19 cellular contexts compared by ENCODE assay signal in genomic region chr17:55144518-55144917, GRCh38.
"Had no signal": no experiment of that assay in that cellular context is flagged by ENCODE, and none has a peak within 500 bp of the region (broad histone marks: within the 10 kb centered on the region; RNA-seq: fewer than 3 reads in every experiment).

No MANE protein-coding gene starts in this region.

- H3K4me3 ChIP-seq: lower lobe of right lung, neural progenitor cell, pancreas, thoracic aorta, uterus had no signal

- H3K36me3 Mint-ChIP-seq: activated CD8-positive, alpha-beta memory T cell treated with anti-CD3 and anti-CD28 coated beads, Interleukin-2, amount 10 ng/mL, durations not matched to agents 7 days and 5 days; brain had no signal

- H3K36me3 ChIP-seq: neural progenitor cell, pancreas, thoracic aorta, uterus had no signal

- DNase-seq: activated CD4-positive, alpha-beta T cell treated with anti-CD3 and anti-CD28 coated beads for 1 hour; activated CD4-positive, alpha-beta T cell treated with anti-CD3 and anti-CD28 coated beads, Interleukin-2, amount 50 U/mL, for 48 hours; activated CD8-positive, alpha-beta memory T cell treated with anti-CD3 and anti-CD28 coated beads, Interleukin-2, amount 10 ng/mL, durations not matched to agents 7 days and 5 days; activated gamma-delta T cell; activated T-cell treated with anti-CD3 and anti-CD28 coated beads, Interleukin-2, amount 50 U/mL, for 24 hours; amygdala; dermis blood vessel endothelial cell; hypothalamus; lower lobe of right lung; midbrain; pancreas; stimulated activated CD4-positive, alpha-beta T cell treated with anti-CD3 and anti-CD28 coated beads, Interleukin-2, amount 100 ng/mL, for 48 hours; stimulated activated naive CD8-positive, alpha-beta T cell treated with anti-CD3 and anti-CD28 coated beads, Interleukin-15, amount 100 ng/mL, for 72 hours; uterus had no signal

- H3K27me3 ChIP-seq: neural progenitor cell, pancreas, uterus had no signal

- H3K9me3 ChIP-seq: lower lobe of right lung, pancreas, thoracic aorta, uterus had no signal

- H3K27ac ChIP-seq: lower lobe of right lung, neural progenitor cell, pancreas, thoracic aorta, uterus had no signal

- H3K4me1 Mint-ChIP-seq: activated CD8-positive, alpha-beta memory T cell treated with anti-CD3 and anti-CD28 coated beads, Interleukin-2, amount 10 ng/mL, durations not matched to agents 7 days and 5 days; brain; central memory CD8-positive, alpha-beta T cell; stimulated activated naive CD8-positive, alpha-beta T cell treated with anti-CD3 and anti-CD28 coated beads, Interleukin-15, amount 100 ng/mL, for 72 hours had no signal

- H3K27me3 Mint-ChIP-seq: activated CD8-positive, alpha-beta memory T cell treated with anti-CD3 and anti-CD28 coated beads, Interleukin-2, amount 10 ng/mL, durations not matched to agents 7 days and 5 days; activated naive CD8-positive, alpha-beta T cell; activated T-cell treated with anti-CD3 and anti-CD28 coated beads, Interleukin-2, amount 50 U/mL, for 24 hours; brain; central memory CD8-positive, alpha-beta T cell; stimulated activated naive CD8-positive, alpha-beta T cell treated with anti-CD3 and anti-CD28 coated beads, Interleukin-15, amount 100 ng/mL, for 72 hours had no signal

- H3K27ac Mint-ChIP-seq: activated CD8-positive, alpha-beta memory T cell treated with anti-CD3 and anti-CD28 coated beads, Interleukin-2, amount 10 ng/mL, durations not matched to agents 7 days and 5 days; activated naive CD8-positive, alpha-beta T cell; activated T-cell treated with anti-CD3 and anti-CD28 coated beads, Interleukin-2, amount 50 U/mL, for 24 hours; brain; neural progenitor cell; stimulated activated naive CD8-positive, alpha-beta T cell treated with anti-CD3 and anti-CD28 coated beads, Interleukin-15, amount 100 ng/mL, for 72 hours had no signal

- H3K4me3 Mint-ChIP-seq: activated CD8-positive, alpha-beta memory T cell treated with anti-CD3 and anti-CD28 coated beads, Interleukin-2, amount 10 ng/mL, durations not matched to agents 7 days and 5 days; activated naive CD8-positive, alpha-beta T cell; activated T-cell treated with anti-CD3 and anti-CD28 coated beads, Interleukin-2, amount 50 U/mL, for 24 hours; brain; central memory CD8-positive, alpha-beta T cell; neural progenitor cell; stimulated activated naive CD8-positive, alpha-beta T cell treated with anti-CD3 and anti-CD28 coated beads, Interleukin-15, amount 100 ng/mL, for 72 hours had no signal

- H3K9me3 Mint-ChIP-seq: activated T-cell treated with anti-CD3 and anti-CD28 coated beads, Interleukin-2, amount 50 U/mL, for 24 hours; brain; central memory CD8-positive, alpha-beta T cell; stimulated activated naive CD8-positive, alpha-beta T cell treated with anti-CD3 and anti-CD28 coated beads, Interleukin-15, amount 100 ng/mL, for 72 hours had no signal

- ATAC-seq: activated CD8-positive, alpha-beta memory T cell treated with anti-CD3 and anti-CD28 coated beads, Interleukin-2, amount 10 ng/mL, durations not matched to agents 7 days and 5 days; lower lobe of right lung; pancreas; stimulated activated naive CD8-positive, alpha-beta T cell treated with anti-CD3 and anti-CD28 coated beads, Interleukin-15, amount 100 ng/mL, for 72 hours had no signal
